Comparison of ENCODE assay signal across 8 cellular contexts in genomic region chr1:99707535-99708142, GRCh38. TPM values are rescaled to one million over a fixed set of nuclear protein-coding genes. Genes with fewer than 3 reads are reported as not detected.
DNase-seq lines count a peak whose midpoint lies in the region; TF ChIP-seq lines count a peak whose summit lies in the region.

No MANE protein-coding gene starts in this region.

- DNase-seq in GM10248 (ENCODE audit: extremely low spot score) (peak; percentile 56), H7 (peak; percentile 52), MM.1S (peak; percentile 33), SK-MEL-5 (ENCODE audit: low read depth, low spot score) (peak; percentile 71), cardiac muscle cell (ENCODE audit: low read depth in 1 of 2, low spot score in 1 of 2) (peak; percentile 78 to 81), putamen (ENCODE audit: low spot score) (peak; percentile 46), OCI-M2 (lab: John Stamatoyannopoulos, UW; ENCODE audit: unreplicated experiment) (no peak)
- peak; percentile 76 for DNase-seq in activated naive CD4-positive, alpha-beta T cell treated with anti-CD3 and anti-CD28 coated beads, Interleukin-2, amount 10 ng/mL, durations not matched to agents 7 days and 5 days

- no peaks in the 10 kb centered on the region for H4K20me1 ChIP-seq in MM.1S (ENCODE audit: insufficient read depth, low read length)

- H3K27ac Mint-ChIP-seq in activated naive CD4-positive, alpha-beta T cell treated with anti-CD3 and anti-CD28 coated beads, Interleukin-2, amount 10 ng/mL, durations not matched to agents 7 days and 5 days = no peak overlapping the region

- H3K9ac ChIP-seq in MM.1S (ENCODE audit: low read length) = no peak overlapping the region

- peaks cover 11% of the 10 kb centered on the region for H3K27me3 Mint-ChIP-seq in activated naive CD4-positive, alpha-beta T cell treated with anti-CD3 and anti-CD28 coated beads, Interleukin-2, amount 10 ng/mL, durations not matched to agents 7 days and 5 days

- H3K79me2 ChIP-seq in MM.1S (ENCODE audit: low read length) = no peaks in the 10 kb centered on the region

- H3K4me1 ChIP-seq in MM.1S (ENCODE audit: low read length) (no peaks in the 10 kb centered on the region), cardiac muscle cell (ENCODE audit: low read depth) (no peaks in the 10 kb centered on the region)

- no peaks in the 10 kb centered on the region for H3K36me3 ChIP-seq in H7 (replicated peaks; ENCODE audit: control insufficient read depth, insufficient read depth, low read length)
- H3K36me3 ChIP-seq in MM.1S (replicated peaks; ENCODE audit: insufficient read depth, low read length) = no peaks in the 10 kb centered on the region
- H3K36me3 ChIP-seq in cardiac muscle cell = no peaks in the 10 kb centered on the region

- in situ Hi-C loops in SK-MEL-5 (cut with HindIII; ENCODE audit: low pct_unique_long_range_greater_than_20kb, low sequenced_read_pairs) = no loop called here

- TF ChIP-seq CTCF in GM10248 (IDR thresholded peaks at IDR 0.05; ENCODE audit: control extremely low read depth, extremely low read depth, low read depth, missing control alignments) (peak; percentile 88), MM.1S (IDR thresholded peaks at IDR 0.05; ENCODE audit: low read length) (peak; percentile 66), cardiac muscle cell (IDR thresholded peaks at IDR 0.05; ENCODE audit: low read depth, low read length) (peak; percentile 81)

- H3K27ac ChIP-seq in MM.1S (ENCODE audit: low read length) (no peak overlapping the region), cardiac muscle cell (no peak overlapping the region)

- H2AFZ ChIP-seq in MM.1S (ENCODE audit: low read length) = no peak overlapping the region

- H3K4me3 Mint-ChIP-seq in activated naive CD4-positive, alpha-beta T cell treated with anti-CD3 and anti-CD28 coated beads, Interleukin-2, amount 10 ng/mL, durations not matched to agents 7 days and 5 days = no peak overlapping the region

- no peaks in the 10 kb centered on the region for H3K9me3 ChIP-seq in MM.1S (replicated peaks; ENCODE audit: insufficient read depth, low read length)
- no peaks in the 10 kb centered on the region for H3K9me3 ChIP-seq in cardiac muscle cell (ENCODE audit: low read depth)

- H3F3A ChIP-seq in MM.1S (ENCODE audit: insufficient read depth, low read length) = no peaks in the 10 kb centered on the region

- peaks cover 19% of the 10 kb centered on the region for H3K4me1 Mint-ChIP-seq in activated naive CD4-positive, alpha-beta T cell treated with anti-CD3 and anti-CD28 coated beads, Interleukin-2, amount 10 ng/mL, durations not matched to agents 7 days and 5 days

- no peaks in the 10 kb centered on the region for H3K9me2 ChIP-seq in MM.1S (replicated peaks; ENCODE audit: insufficient read depth, low read length)

- H3K36me3 Mint-ChIP-seq in activated naive CD4-positive, alpha-beta T cell treated with anti-CD3 and anti-CD28 coated beads, Interleukin-2, amount 10 ng/mL, durations not matched to agents 7 days and 5 days = no peaks in the 10 kb centered on the region

- no peak overlapping the region for H3K4me2 ChIP-seq in MM.1S (ENCODE audit: low read depth, low read length)

- H3K27me3 ChIP-seq in H7 (ENCODE audit: control insufficient read depth, insufficient read depth, low read length) = no peaks in the 10 kb centered on the region
- no peaks in the 10 kb centered on the region for H3K27me3 ChIP-seq in MM.1S (replicated peaks; ENCODE audit: insufficient read depth, low read length)
- H3K27me3 ChIP-seq in cardiac muscle cell = no peaks in the 10 kb centered on the region

- H3K9me3 Mint-ChIP-seq in activated naive CD4-positive, alpha-beta T cell treated with anti-CD3 and anti-CD28 coated beads, Interleukin-2, amount 10 ng/mL, durations not matched to agents 7 days and 5 days = no peaks in the 10 kb centered on the region

- no peak overlapping the region for H3K4me3 ChIP-seq in H7 (ENCODE audit: insufficient read depth, low read depth, low read length)
- H3K4me3 ChIP-seq in MM.1S (ENCODE audit: low read length) = no peak overlapping the region
- no peak overlapping the region for H3K4me3 ChIP-seq in cardiac muscle cell

- CTCF ChIA-PET in GM10248 (lab: Yijun Ruan, JAX) = interaction anchor here (0.8 to 4.8 kb wide), 9 partner anchors 8 to 914 kb away, joined by 3 to 16 read pairs (median 5); no protein-coding TSS in a partner anchor
- CTCF ChIA-PET in activated naive CD4-positive, alpha-beta T cell treated with anti-CD3 and anti-CD28 coated beads, Interleukin-2, amount 10 ng/mL, durations not matched to agents 7 days and 5 days (lab: Charles Lee) = interaction anchor here (0.8 to 1.2 kb wide), 4 partner anchors 14 to 913 kb away, joined by 3 to 4 read pairs (median 4); no protein-coding TSS in a partner anchor

- POLR2A ChIA-PET in GM10248 (lab: Yijun Ruan, JAX) = no interaction called here

RNA-seq across cellular contexts. Expression of gene FRRS1, which starts 58.8 kb away (rescaled TPM):
- total RNA-seq in H7 (2014; rRNA removed; shearing (Covaris generic)) = 9.1 and 10.3 TPM in 2 replicates
- total RNA-seq in SK-MEL-5 (2014; rRNA removed; shearing (Covaris generic)) = 7.6 and 8.9 TPM in 2 replicates
- polyA plus RNA-seq in SK-MEL-5 (2015; cell fraction: cytosol; rRNA removed) = 3.0 and 4.6 TPM in 2 replicates
- 5.3 and 7.3 TPM in 2 replicates for polyA plus RNA-seq in SK-MEL-5 (2015; cell fraction: nucleus; rRNA removed)
- total RNA-seq in cardiac muscle cell = 5.5 and 5.6 TPM in 2 replicates
- 1.2 and 3.7 TPM in 2 replicates for polyA plus RNA-seq in cardiac muscle cell
